Comparison of ENCODE assay signal across 17 cellular contexts in genomic region chr15:44554934-44555723, GRCh38. TPM values are rescaled to one million over a fixed set of nuclear protein-coding genes. Genes with fewer than 3 reads are reported as not detected.
DNase-seq lines count a peak whose midpoint lies in the region; ATAC-seq, FAIRE-seq and TF ChIP-seq lines count a peak whose summit lies in the region.
"Had no signal": no experiment of that assay in that cellular context is flagged by ENCODE, and none has a peak within 500 bp of the region (broad histone marks: within the 10 kb centered on the region; RNA-seq: fewer than 3 reads in every experiment).

No MANE protein-coding gene starts in this region.

- peaks cover 0 to 27% of the 10 kb centered on the region in 2 donors for H3K4me1 Mint-ChIP-seq in natural killer cell
- H3K4me1 Mint-ChIP-seq: neural progenitor cell, WTC11 had no signal

- no peaks in the 10 kb centered on the region for H3K9me3 Mint-ChIP-seq in natural killer cell
- H3K9me3 Mint-ChIP-seq: neural progenitor cell, WTC11 had no signal

- no peak for TF ChIP-seq CTCF in LNCaP clone FGC (IDR thresholded peaks at IDR 0.05; ENCODE audit: control insufficient read depth, extremely low read depth, insufficient read depth)
- TF ChIP-seq CTCF in choroid plexus epithelial cell (conservative IDR thresholded peaks at IDR 0.05; ENCODE audit: low read depth, low read length) = no peak
- TF ChIP-seq CTCF in natural killer cell (IDR thresholded peaks at IDR 0.05) = no peak

- no peak for FAIRE-seq in HTR-8/SVneo (lab: Jason Lieb, UNC)
- FAIRE-seq: small intestine had no signal

- no peaks in the 10 kb centered on the region for H3K27me3 Mint-ChIP-seq in natural killer cell (ENCODE audit: low read depth in 2 of 2)

- H3K36me3 Mint-ChIP-seq in natural killer cell = peaks cover 9% of the 10 kb centered on the region

- DNase-seq in NCI-H2227 (lab: John Stamatoyannopoulos, UW; ENCODE audit: unreplicated experiment) = peak; percentile 22
- DNase-seq in NCI-H2227 treated with DMSO at 0.1 percent for 48 hours (lab: John Stamatoyannopoulos, UW) = no peak
- peak; percentile 96 for DNase-seq in LNCaP clone FGC (ENCODE audit: low read depth)
- DNase-seq in choroid plexus epithelial cell (ENCODE audit: low read depth) = peak; percentile 37
- DNase-seq in natural killer cell = no peak
- no peak for DNase-seq in AML-193 (lab: John Stamatoyannopoulos, UW)
- DNase-seq in retina = no peak
- DNase-seq in HTR-8/SVneo (ENCODE audit: insufficient read length, low spot score) = no peak
- DNase-seq: activated effector memory CD4-positive, alpha-beta T cell treated with anti-CD3 and anti-CD28 coated beads, Interleukin-2, amount 50 U/mL, for 16 hours; H7; hippocampal formation; NCI-H187 treated with DMSO at 0.1 percent for 48 hours; small intestine had no signal

- no peak overlapping the region for H3K4me3 Mint-ChIP-seq in natural killer cell
- H3K4me3 Mint-ChIP-seq: neural progenitor cell, WTC11 had no signal

- intact Hi-C loops in natural killer cell (cut with micrococcal nuclease) = no loop called here

- ATAC-seq in natural killer cell = no peak
- ATAC-seq: esophagus mucosa, WTC11 had no signal

- H3K4me3 ChIP-seq in LNCaP clone FGC (ENCODE audit: low read depth, low read length) (peak overlapping the region; percentile 25), choroid plexus epithelial cell (ENCODE audit: low read depth, low read length) (no peak overlapping the region)
- H3K4me3 ChIP-seq: neural progenitor cell, thoracic aorta had no signal

- peak overlapping the region; percentile 40 to 50 for H3K27ac Mint-ChIP-seq in natural killer cell
- H3K27ac Mint-ChIP-seq: neural progenitor cell, WTC11 had no signal

RNA-seq across cellular contexts. Expression of gene EIF3J, which starts 18.2 kb away (rescaled TPM):
- 10 to 100 TPM; 53.1 to 75.7 (median 72.4) TPM for total RNA-seq in natural killer cell

Comparison
In these comparisons a context has a peak if more than half of its experiments do, and no peak if none do; other contexts are left out.
1. DNase-seq: peak in NCI-H2227 (single experiment), LNCaP clone FGC (single experiment) and choroid plexus epithelial cell (single experiment); none in NCI-H2227 treated with DMSO at 0.1 percent for 48 hours (single experiment), natural killer cell (single experiment), AML-193 (0 of 2), retina (single experiment) and HTR-8/SVneo (single experiment).